15 cellular contexts compared by ENCODE assay signal in the genomic region with DNA sequence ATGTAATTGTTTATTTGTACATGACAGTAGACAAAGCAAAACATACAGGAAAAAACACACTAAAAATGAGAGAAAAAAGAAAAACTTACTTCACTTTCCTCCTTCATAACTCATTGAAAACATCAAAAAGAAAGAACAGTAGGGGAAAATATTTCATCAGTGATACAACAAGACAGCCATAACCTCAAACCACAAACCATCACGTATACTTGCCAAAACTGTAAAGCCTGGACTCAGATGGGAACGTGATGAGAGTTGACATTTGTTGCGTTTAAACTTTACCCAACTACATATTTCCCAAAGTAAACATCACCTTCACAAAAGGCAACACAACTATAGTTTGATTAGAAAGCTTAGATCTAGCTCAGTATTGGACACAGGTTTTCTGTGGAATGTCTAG.
DNase-seq lines count a peak whose midpoint lies in the region; ATAC-seq, FAIRE-seq and TF ChIP-seq lines count a peak whose summit lies in the region.
"Had no signal": no experiment of that assay in that cellular context is flagged by ENCODE, and none has a peak within 500 bp of the region (broad histone marks: within the 10 kb centered on the region; RNA-seq: fewer than 3 reads in every experiment).

No MANE protein-coding gene starts in this region.

- H3K9me2 ChIP-seq in GM23338 (ENCODE audit: insufficient read depth) = no peaks in the 10 kb centered on the region

- H3K4me3 ChIP-seq in GM23338 = no peak overlapping the region
- no peak overlapping the region for H3K4me3 ChIP-seq in fibroblast of villous mesenchyme (ENCODE audit: low read depth, low read length)
- H3K4me3 ChIP-seq: cardiac muscle cell, esophagus squamous epithelium, upper lobe of left lung had no signal

- no peaks in the 10 kb centered on the region for H3K36me3 ChIP-seq in GM23338 (ENCODE audit: insufficient read depth)
- H3K36me3 ChIP-seq: cardiac muscle cell, esophagus squamous epithelium, upper lobe of left lung had no signal

- DNase-seq in GM23338 (ENCODE audit: low spot score) (no peak), fibroblast of villous mesenchyme (ENCODE audit: low read depth) (peak; percentile 91), T-helper 9 cell (no peak)
- DNase-seq in activated CD4-positive, alpha-beta T cell treated with anti-CD3 and anti-CD28 coated beads for 48 hours = no peak
- no peak for DNase-seq in activated CD4-positive, CD25-positive, alpha-beta regulatory T cell treated with anti-CD3 and anti-CD28 coated beads, Interleukin-2, amount 50 U/mL, for 72 hours
- DNase-seq: activated CD4-positive, CD25-positive, alpha-beta regulatory T cell; activated T-cell treated with anti-CD3 and anti-CD28 coated beads, Interleukin-2, amount 50 U/mL, for 1 hour; esophagus squamous epithelium; left cardiac atrium; NCI-H1436; upper lobe of left lung had no signal

- no peak overlapping the region for H3K4me2 ChIP-seq in GM23338

- no peaks in the 10 kb centered on the region for H3K27me3 ChIP-seq in GM23338 (ENCODE audit: insufficient read depth)
- H3K27me3 ChIP-seq: cardiac muscle cell, esophagus squamous epithelium, upper lobe of left lung had no signal

- H2AFZ ChIP-seq in GM23338 = peak overlapping the region; percentile 29; the same call in 1 of the 2 replicates

- H3F3A ChIP-seq in GM23338 (replicated peaks; ENCODE audit: low read depth) = no peaks in the 10 kb centered on the region

- TF ChIP-seq CTCF in 22Rv1 (IDR thresholded peaks at IDR 0.05) (no peak), GM23338 (conservative IDR thresholded peaks at IDR 0.05; ENCODE audit: low read depth in 2 of 2) (no peak), fibroblast of villous mesenchyme (IDR thresholded peaks at IDR 0.05; ENCODE audit: insufficient read depth, low read depth, low read length) (no peak)

- H4K20me1 ChIP-seq in GM23338 (replicated peaks; ENCODE audit: insufficient read depth) = no peaks in the 10 kb centered on the region

- H3K4me1 ChIP-seq in GM23338 (ENCODE audit: insufficient read depth) = peaks cover 14% of the 10 kb centered on the region
- H3K4me1 ChIP-seq: upper lobe of left lung had no signal

- H3K36me3 Mint-ChIP-seq in GM23338 (ENCODE audit: low read depth) = no peaks in the 10 kb centered on the region

- H3K4me1 Mint-ChIP-seq in GM23338 = peaks cover 24% of the 10 kb centered on the region

- no peak overlapping the region for H3K4me3 Mint-ChIP-seq in GM23338

- peak; percentile 96 for FAIRE-seq in TTC549 (lab: Jason Lieb, UNC)

- no peaks in the 10 kb centered on the region for H3K9me3 Mint-ChIP-seq in GM23338

- no peaks in the 10 kb centered on the region for H3K27me3 Mint-ChIP-seq in GM23338 (ENCODE audit: insufficient read depth, low read depth, poor library complexity)

- no peak for ATAC-seq in GM23338
- ATAC-seq in HG03175 (IDR thresholded peaks at IDR 0.05; ENCODE audit: unreplicated experiment) = no peak
- ATAC-seq: left cardiac atrium had no signal

- no peak overlapping the region for H3K27ac Mint-ChIP-seq in GM23338

- peak overlapping the region; percentile 10; the same call in 1 of the 2 replicates for H3K27ac ChIP-seq in 22Rv1
- H3K27ac ChIP-seq in GM23338 (ENCODE audit: low read depth) = no peak overlapping the region
- H3K27ac ChIP-seq: cardiac muscle cell, esophagus squamous epithelium, upper lobe of left lung had no signal

- no peaks in the 10 kb centered on the region for H3K79me2 ChIP-seq in GM23338 (replicated peaks; ENCODE audit: insufficient read depth)

TF ChIP-seq in GM23338, 12 proteins besides CTCF, POLR2A, EP300 and RAD21 (continues in another document):
- TF ChIP-seq, protein P1, sequence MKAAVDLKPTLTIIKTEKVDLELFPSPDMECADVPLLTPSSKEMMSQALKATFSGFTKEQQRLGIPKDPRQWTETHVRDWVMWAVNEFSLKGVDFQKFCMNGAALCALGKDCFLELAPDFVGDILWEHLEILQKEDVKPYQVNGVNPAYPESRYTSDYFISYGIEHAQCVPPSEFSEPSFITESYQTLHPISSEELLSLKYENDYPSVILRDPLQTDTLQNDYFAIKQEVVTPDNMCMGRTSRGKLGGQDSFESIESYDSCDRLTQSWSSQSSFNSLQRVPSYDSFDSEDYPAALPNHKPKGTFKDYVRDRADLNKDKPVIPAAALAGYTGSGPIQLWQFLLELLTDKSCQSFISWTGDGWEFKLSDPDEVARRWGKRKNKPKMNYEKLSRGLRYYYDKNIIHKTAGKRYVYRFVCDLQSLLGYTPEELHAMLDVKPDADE (IDR thresholded peaks at IDR 0.05) = no peak
- TF ChIP-seq, protein P2, sequence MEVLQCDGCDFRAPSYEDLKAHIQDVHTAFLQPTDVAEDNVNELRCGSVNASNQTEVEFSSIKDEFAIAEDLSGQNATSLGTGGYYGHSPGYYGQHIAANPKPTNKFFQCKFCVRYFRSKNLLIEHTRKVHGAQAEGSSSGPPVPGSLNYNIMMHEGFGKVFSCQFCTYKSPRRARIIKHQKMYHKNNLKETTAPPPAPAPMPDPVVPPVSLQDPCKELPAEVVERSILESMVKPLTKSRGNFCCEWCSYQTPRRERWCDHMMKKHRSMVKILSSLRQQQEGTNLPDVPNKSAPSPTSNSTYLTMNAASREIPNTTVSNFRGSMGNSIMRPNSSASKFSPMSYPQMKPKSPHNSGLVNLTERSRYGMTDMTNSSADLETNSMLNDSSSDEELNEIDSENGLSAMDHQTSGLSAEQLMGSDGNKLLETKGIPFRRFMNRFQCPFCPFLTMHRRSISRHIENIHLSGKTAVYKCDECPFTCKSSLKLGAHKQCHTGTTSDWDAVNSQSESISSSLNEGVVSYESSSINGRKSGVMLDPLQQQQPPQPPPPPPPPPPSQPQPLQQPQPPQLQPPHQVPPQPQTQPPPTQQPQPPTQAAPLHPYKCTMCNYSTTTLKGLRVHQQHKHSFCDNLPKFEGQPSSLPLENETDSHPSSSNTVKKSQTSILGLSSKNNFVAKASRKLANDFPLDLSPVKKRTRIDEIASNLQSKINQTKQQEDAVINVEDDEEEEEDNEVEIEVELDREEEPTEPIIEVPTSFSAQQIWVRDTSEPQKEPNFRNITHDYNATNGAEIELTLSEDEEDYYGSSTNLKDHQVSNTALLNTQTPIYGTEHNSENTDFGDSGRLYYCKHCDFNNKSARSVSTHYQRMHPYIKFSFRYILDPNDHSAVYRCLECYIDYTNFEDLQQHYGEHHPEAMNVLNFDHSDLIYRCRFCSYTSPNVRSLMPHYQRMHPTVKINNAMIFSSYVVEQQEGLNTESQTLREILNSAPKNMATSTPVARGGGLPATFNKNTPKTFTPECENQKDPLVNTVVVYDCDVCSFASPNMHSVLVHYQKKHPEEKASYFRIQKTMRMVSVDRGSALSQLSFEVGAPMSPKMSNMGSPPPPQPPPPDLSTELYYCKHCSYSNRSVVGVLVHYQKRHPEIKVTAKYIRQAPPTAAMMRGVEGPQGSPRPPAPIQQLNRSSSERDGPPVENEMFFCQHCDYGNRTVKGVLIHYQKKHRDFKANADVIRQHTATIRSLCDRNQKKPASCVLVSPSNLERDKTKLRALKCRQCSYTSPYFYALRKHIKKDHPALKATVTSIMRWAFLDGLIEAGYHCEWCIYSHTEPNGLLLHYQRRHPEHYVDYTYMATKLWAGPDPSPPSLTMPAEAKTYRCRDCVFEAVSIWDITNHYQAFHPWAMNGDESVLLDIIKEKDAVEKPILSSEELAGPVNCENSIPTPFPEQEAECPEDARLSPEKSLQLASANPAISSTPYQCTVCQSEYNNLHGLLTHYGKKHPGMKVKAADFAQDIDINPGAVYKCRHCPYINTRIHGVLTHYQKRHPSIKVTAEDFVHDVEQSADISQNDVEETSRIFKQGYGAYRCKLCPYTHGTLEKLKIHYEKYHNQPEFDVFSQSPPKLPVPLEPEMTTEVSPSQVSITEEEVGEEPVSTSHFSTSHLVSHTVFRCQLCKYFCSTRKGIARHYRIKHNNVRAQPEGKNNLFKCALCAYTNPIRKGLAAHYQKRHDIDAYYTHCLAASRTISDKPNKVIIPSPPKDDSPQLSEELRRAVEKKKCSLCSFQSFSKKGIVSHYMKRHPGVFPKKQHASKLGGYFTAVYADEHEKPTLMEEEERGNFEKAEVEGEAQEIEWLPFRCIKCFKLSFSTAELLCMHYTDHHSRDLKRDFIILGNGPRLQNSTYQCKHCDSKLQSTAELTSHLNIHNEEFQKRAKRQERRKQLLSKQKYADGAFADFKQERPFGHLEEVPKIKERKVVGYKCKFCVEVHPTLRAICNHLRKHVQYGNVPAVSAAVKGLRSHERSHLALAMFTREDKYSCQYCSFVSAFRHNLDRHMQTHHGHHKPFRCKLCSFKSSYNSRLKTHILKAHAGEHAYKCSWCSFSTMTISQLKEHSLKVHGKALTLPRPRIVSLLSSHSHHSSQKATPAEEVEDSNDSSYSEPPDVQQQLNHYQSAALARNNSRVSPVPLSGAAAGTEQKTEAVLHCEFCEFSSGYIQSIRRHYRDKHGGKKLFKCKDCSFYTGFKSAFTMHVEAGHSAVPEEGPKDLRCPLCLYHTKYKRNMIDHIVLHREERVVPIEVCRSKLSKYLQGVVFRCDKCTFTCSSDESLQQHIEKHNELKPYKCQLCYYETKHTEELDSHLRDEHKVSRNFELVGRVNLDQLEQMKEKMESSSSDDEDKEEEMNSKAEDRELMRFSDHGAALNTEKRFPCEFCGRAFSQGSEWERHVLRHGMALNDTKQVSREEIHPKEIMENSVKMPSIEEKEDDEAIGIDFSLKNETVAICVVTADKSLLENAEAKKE (CRISPR knock-in tag; IDR thresholded peaks at IDR 0.05) = no peak
- no peak for TF ChIP-seq CREB1 (CRISPR knock-in tag; IDR thresholded peaks at IDR 0.05; ENCODE audit: low read depth)
- TF ChIP-seq EZH2phosphoT487 (IDR thresholded peaks at IDR 0.05; ENCODE audit: unreplicated experiment) = no peak
- no peak for TF ChIP-seq JUNB (IDR thresholded peaks at IDR 0.05; ENCODE audit: unreplicated experiment)
- TF ChIP-seq POLR2AphosphoS5 (IDR thresholded peaks at IDR 0.05; ENCODE audit: low read depth) = no peak
